Comparison of ENCODE assay signal across 23 cellular contexts in the genomic region with DNA sequence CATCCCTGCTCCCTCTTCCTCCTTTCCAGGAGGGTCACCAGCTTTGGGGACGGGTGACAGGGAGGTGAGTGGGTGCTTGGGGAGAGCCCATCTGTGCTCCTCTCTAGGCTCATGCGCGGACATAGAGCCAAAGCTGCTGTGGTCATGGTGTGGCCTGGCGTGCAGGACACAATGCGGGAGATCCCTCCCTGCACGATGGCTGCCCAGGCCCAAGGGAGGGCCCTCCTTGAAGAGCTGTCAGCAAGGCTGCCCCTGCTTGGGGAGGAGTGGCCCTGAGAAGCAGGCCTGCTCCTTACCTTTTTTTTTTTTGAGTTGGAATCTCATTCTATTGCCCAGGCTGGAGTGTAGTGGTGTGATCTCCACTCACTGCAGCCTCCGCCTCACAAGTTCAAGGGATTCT.
A peak's percentile ranks its signal among the peaks of the same experiment; 100 is the strongest.
DNase-seq lines count a peak whose midpoint lies in the region; ATAC-seq, FAIRE-seq and TF ChIP-seq lines count a peak whose summit lies in the region.
"Had no signal": no experiment of that assay in that cellular context is flagged by ENCODE, and none has a peak within 500 bp of the region (broad histone marks: within the 10 kb centered on the region; RNA-seq: fewer than 3 reads in every experiment).

No MANE protein-coding gene starts in this region.

- 90% methylated on average over 7 of the region's 7 CpGs for WGBS in right cardiac atrium
- WGBS in neuronal stem cell (ENCODE audit: extremely low coverage in 2 of 2, insufficient read length in 2 of 2, insufficient replicate concordance in 1 of 2), 2 donors: no CpG with 5 or more reads among the region's 7 CpGs
- 83 to 86% methylated on average over 7 of the region's 7 CpGs for WGBS in pancreas, 2 donors

- H3K27ac ChIP-seq in right cardiac atrium (ENCODE audit: low read length) (no peak overlapping the region), HEK293 (ENCODE audit: extremely low read depth, low read depth, low read length) (no peak overlapping the region), neuronal stem cell (replicated peaks; ENCODE audit: low read length) (no peak overlapping the region), pancreas (no peak overlapping the region)
- H3K27ac ChIP-seq: 22Rv1, C4-2B had no signal

- no peak for FAIRE-seq in pancreas (lab: Jason Lieb, UNC)
- FAIRE-seq: A204.1, D721Med, GM12878, GM18507 had no signal

- H3K23ac ChIP-seq in neuronal stem cell (ENCODE audit: low read depth, low read length, poor library complexity): no peak overlapping the region

- H2BK12ac ChIP-seq in neuronal stem cell (ENCODE audit: low read length): no peak overlapping the region

- no peaks in the 10 kb centered on the region for H3K27me3 Mint-ChIP-seq in MCF 10A (ENCODE audit: insufficient read depth, unreplicated experiment)
- H3K27me3 Mint-ChIP-seq: CD4-positive, CD25-positive, alpha-beta regulatory T cell had no signal

- peak overlapping the region; percentile 84 for H2AK5ac ChIP-seq in neuronal stem cell (ENCODE audit: low read depth, low read length)

- H3K79me1 ChIP-seq in neuronal stem cell (ENCODE audit: low read depth, low read length): no peaks in the 10 kb centered on the region

- H4K91ac ChIP-seq in neuronal stem cell (ENCODE audit: low read depth, low read length, poor library complexity): no peak overlapping the region

- H3K4me3 ChIP-seq in right cardiac atrium (ENCODE audit: low read length): no peak overlapping the region
- H3K4me3 ChIP-seq in HEK293 (ENCODE audit: low read depth, low read length): no peak overlapping the region
- no peak overlapping the region for H3K4me3 ChIP-seq in neuronal stem cell (ENCODE audit: low read length in 2 of 2)
- no peak overlapping the region for H3K4me3 ChIP-seq in pancreas
- H3K4me3 ChIP-seq: GM12878, GM23338 had no signal

- H3K9me3 ChIP-seq in right cardiac atrium (ENCODE audit: control insufficient read depth, low read length) (no peaks in the 10 kb centered on the region), HEK293 (ENCODE audit: control insufficient read depth, insufficient read depth, low read depth, low read length) (no peaks in the 10 kb centered on the region), neuronal stem cell (replicated peaks in 1 of 2; ENCODE audit: control insufficient read depth in 2 of 2, insufficient read depth in 1 of 2, low read depth in 1 of 2, low read length in 2 of 2) (no peaks in the 10 kb centered on the region), pancreas (no peaks in the 10 kb centered on the region)
- H3K9me3 ChIP-seq: BE2C had no signal

- H2BK15ac ChIP-seq in neuronal stem cell (ENCODE audit: low read length): no peak overlapping the region

- POLR2A ChIA-PET in HEK293 (lab: Yijun Ruan, JAX): no interaction called here
- POLR2A ChIA-PET in MCF 10A (lab: Yijun Ruan, JAX): no interaction called here

- DNase-seq in Right ventricle myocardium inferior (ENCODE audit: missing footprints): peak; percentile 53
- DNase-seq in right cardiac atrium: no peak
- no peak for DNase-seq in neuronal stem cell (ENCODE audit: low spot score)
- no peak for DNase-seq in pancreas
- no peak for DNase-seq in MCF 10A (ENCODE audit: unreplicated experiment)
- DNase-seq: BE2C; CD4-positive, CD25-positive, alpha-beta regulatory T cell; CD8-positive, alpha-beta T cell; DMS 273 treated with DMSO at 0.1 percent for 48 hours; DMS79; EL; GDM1; H9; HFFc6 had no signal

- ATAC-seq in Right ventricle myocardium inferior (no peak), right cardiac atrium (no peak), pancreas (no peak)
- ATAC-seq: CD8-positive, alpha-beta T cell; GM12878; GM23338; HCT116 had no signal

- no peak overlapping the region for H2BK5ac ChIP-seq in neuronal stem cell (ENCODE audit: low read length)

- intact Hi-C loops in Right ventricle myocardium inferior (cut with DNase I): no loop called here
- intact Hi-C loops in right cardiac atrium (cut with DNase I): no loop called here
- intact Hi-C loops in pancreas (cut with DNase I): no loop called here
- intact Hi-C loops in MCF 10A (cut with micrococcal nuclease): no loop called here

- TF ChIP-seq CTCF in HEK293 (tag by site-specific recombination; IDR thresholded peaks at IDR 0.05): no peak
- TF ChIP-seq CTCF in pancreas (IDR thresholded peaks at IDR 0.05): no peak
- TF ChIP-seq CTCF in MCF 10A (IDR thresholded peaks at IDR 0.05; ENCODE audit: unreplicated experiment): no peak

- CTCF ChIA-PET in HEK293 (lab: Yijun Ruan, JAX) (interaction anchor here (0.6 to 1.0 kb wide), 2 partner anchors 9 to 11 kb away, joined by 3 to 5 read pairs; no protein-coding TSS in a partner anchor), MCF 10A (lab: Yijun Ruan, JAX) (interaction anchor here (0.6 to 1.1 kb wide), 3 partner anchors 17 to 846 kb away, joined by 3 to 4 read pairs (median 3); no protein-coding TSS in a partner anchor)

- H3K36me3 Mint-ChIP-seq in MCF 10A (ENCODE audit: insufficient read depth, unreplicated experiment): no peaks in the 10 kb centered on the region
- H3K36me3 Mint-ChIP-seq: CD4-positive, CD25-positive, alpha-beta regulatory T cell; CD8-positive, alpha-beta T cell had no signal

- H3K14ac ChIP-seq in neuronal stem cell (ENCODE audit: low read length): no peak overlapping the region

- H2BK120ac ChIP-seq in neuronal stem cell (ENCODE audit: low read depth, low read length): no peak overlapping the region

- H2AFZ ChIP-seq in neuronal stem cell (ENCODE audit: low read length): no peak overlapping the region
- H2AFZ ChIP-seq: GM23338 had no signal

- BruUV-seq in MCF 10A (replicated peaks; lab: Mats Ljungman, UMichigan): no TSS peak

- H3K27me3 ChIP-seq in right cardiac atrium (ENCODE audit: control insufficient read depth, insufficient read depth) (no peaks in the 10 kb centered on the region), neuronal stem cell (ENCODE audit: control insufficient read depth in 3 of 3, insufficient read depth in 3 of 3, low read depth in 1 of 3, low read length in 3 of 3) (no peaks in the 10 kb centered on the region), pancreas (no peaks in the 10 kb centered on the region)
- H3K27me3 ChIP-seq: BE2C had no signal

- peak overlapping the region; percentile 15 for H3K18ac ChIP-seq in neuronal stem cell (ENCODE audit: low read length)

- H3K9ac ChIP-seq in neuronal stem cell (ENCODE audit: low read depth, low read length, poor library complexity): no peak overlapping the region

- H3K27ac Mint-ChIP-seq in MCF 10A (ENCODE audit: low read depth, unreplicated experiment): no peak overlapping the region
- H3K27ac Mint-ChIP-seq: CD4-positive, CD25-positive, alpha-beta regulatory T cell; CD8-positive, alpha-beta T cell; GM23338; H9; HFFc6 had no signal

- no peak overlapping the region for H4K8ac ChIP-seq in neuronal stem cell (ENCODE audit: low read depth, low read length)

- H3K4me2 ChIP-seq in neuronal stem cell (ENCODE audit: insufficient read depth, low read length, poor library complexity, severe bottlenecking): no peak overlapping the region
- H3K4me2 ChIP-seq: GM23338 had no signal

- H3K4me3 Mint-ChIP-seq in MCF 10A (ENCODE audit: unreplicated experiment): no peak overlapping the region
- H3K4me3 Mint-ChIP-seq: CD4-positive, CD25-positive, alpha-beta regulatory T cell; CD8-positive, alpha-beta T cell; GM23338; H9; HFFc6 had no signal

- no peaks in the 10 kb centered on the region for H3K4me1 Mint-ChIP-seq in MCF 10A (ENCODE audit: insufficient read depth, unreplicated experiment)
- H3K4me1 Mint-ChIP-seq: CD4-positive, CD25-positive, alpha-beta regulatory T cell had no signal

- H3K4me1 ChIP-seq in right cardiac atrium (ENCODE audit: control insufficient read depth, insufficient read depth, low read length): no peaks in the 10 kb centered on the region
- no peaks in the 10 kb centered on the region for H3K4me1 ChIP-seq in HEK293 (ENCODE audit: control insufficient read depth, insufficient read depth, low read length)
- H3K4me1 ChIP-seq in neuronal stem cell (ENCODE audit: control insufficient read depth in 2 of 2, insufficient read depth in 1 of 2, low read depth in 1 of 2, low read length in 2 of 2): no peaks in the 10 kb centered on the region
- H3K4me1 ChIP-seq in pancreas: no peaks in the 10 kb centered on the region
- H3K4me1 ChIP-seq: BE2C had no signal

- H3K36me3 ChIP-seq in HEK293 (ENCODE audit: control insufficient read depth in 2 of 2, insufficient read depth in 1 of 2, low read length in 2 of 2) (no peaks in the 10 kb centered on the region), neuronal stem cell (replicated peaks in 1 of 2; ENCODE audit: control insufficient read depth in 2 of 2, insufficient read depth in 2 of 2, low read length in 2 of 2) (no peaks in the 10 kb centered on the region), pancreas (no peaks in the 10 kb centered on the region)
- H3K36me3 ChIP-seq: BE2C had no signal

- no peaks in the 10 kb centered on the region for H3K9me3 Mint-ChIP-seq in MCF 10A (ENCODE audit: unreplicated experiment)
- H3K9me3 Mint-ChIP-seq: CD8-positive, alpha-beta T cell; GM23338; H9; HFFc6 had no signal

- H3K4ac ChIP-seq in neuronal stem cell (ENCODE audit: low read length): peak overlapping the region; percentile 66

TF ChIP-seq in HEK293, 187 proteins besides CTCF, POLR2A, EP300 and RAD21:
- no peak for TF ChIP-seq SP7 (tag by site-specific recombination; IDR thresholded peaks at IDR 0.05)
- TF ChIP-seq ZNF362 (tag by site-specific recombination; IDR thresholded peaks at IDR 0.05): 0 out of 2 replicates have a peak, but pooled peaks have one; percentile 24
TF ChIP-seq in HEK293: peak in this region for 1.
